ENCODE assay signal across 8 cellular contexts in the genomic region with DNA sequence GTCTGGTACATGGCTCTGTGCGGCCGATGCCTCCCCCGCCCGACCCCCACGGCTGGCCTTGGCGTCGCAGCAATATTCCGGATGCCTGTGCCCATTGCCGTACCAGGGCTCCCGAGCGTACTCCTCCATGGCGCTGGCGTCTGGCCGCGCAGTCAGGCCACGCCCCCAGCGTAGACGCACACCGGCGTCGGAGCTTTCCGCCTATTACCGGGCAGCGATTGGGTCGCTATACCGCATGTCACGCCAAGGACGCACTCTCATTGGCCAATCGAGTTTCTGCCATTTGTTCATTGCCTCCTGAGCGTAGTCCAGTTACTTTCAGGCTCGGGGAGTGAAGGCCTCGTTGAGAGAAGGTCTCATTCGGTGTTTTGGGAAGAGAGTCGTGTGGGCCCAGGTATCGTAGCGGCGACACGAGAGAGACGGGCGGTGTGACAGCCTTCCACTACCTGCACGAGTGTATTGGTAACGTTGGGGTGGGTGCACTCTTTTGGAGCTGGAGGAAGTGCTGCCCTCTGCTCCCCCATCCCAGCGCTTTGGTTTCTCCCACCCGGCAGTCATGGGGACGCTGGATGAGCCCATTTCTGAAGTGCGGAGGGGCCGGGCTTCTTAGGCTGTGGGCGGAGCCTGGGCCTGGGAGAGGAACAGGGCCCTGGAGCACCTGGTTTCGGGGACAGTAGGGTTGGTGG. TPM values are rescaled to one million over a fixed set of nuclear protein-coding genes. Genes with fewer than 3 reads are reported as not detected.
DNase-seq lines count a peak whose midpoint lies in the region; ATAC-seq and TF ChIP-seq lines count a peak whose summit lies in the region.

A gene with protein sequence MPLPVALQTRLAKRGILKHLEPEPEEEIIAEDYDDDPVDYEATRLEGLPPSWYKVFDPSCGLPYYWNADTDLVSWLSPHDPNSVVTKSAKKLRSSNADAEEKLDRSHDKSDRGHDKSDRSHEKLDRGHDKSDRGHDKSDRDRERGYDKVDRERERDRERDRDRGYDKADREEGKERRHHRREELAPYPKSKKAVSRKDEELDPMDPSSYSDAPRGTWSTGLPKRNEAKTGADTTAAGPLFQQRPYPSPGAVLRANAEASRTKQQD (plus strand): TSS at position 310 of the 686 bp plus-strand sequence. CDS start 580 bp downstream, outside the sequence.
A gene (minus strand): TSS at position 148 of the 686 bp plus-strand sequence. CDS start 19 bp downstream, at position 129.

- CTCF ChIA-PET in Panc1 (lab: Charles Lee) = interaction anchor here (0.6 kb wide), 1 partner anchor 158 kb away, joined by 4 read pairs; no protein-coding TSS in a partner anchor

- ATAC-seq in GM21723 (IDR thresholded peaks at IDR 0.05; ENCODE audit: unreplicated experiment) (peak; percentile 83), Panc1 (peak; percentile 93)

- in situ Hi-C loops in Panc1 (cut with HindIII; ENCODE audit: low pct_unique_long_range_greater_than_20kb, low sequenced_read_pairs) = no loop called here

- POLR2A ChIA-PET in Panc1 (lab: Charles Lee) = interaction anchor here (0.7 to 1.3 kb wide), 2 partner anchors 13 to 14 kb away, joined by 3 to 6 read pairs; a partner anchor contains a TSS

- no peaks in the 10 kb centered on the region for H3K27me3 ChIP-seq in Panc1 (ENCODE audit: control insufficient read depth, insufficient read depth, low read length)
- no peaks in the 10 kb centered on the region for H3K27me3 ChIP-seq in esophagus (ENCODE audit: control insufficient read depth in 1 of 2, insufficient read depth in 2 of 2, low read length in 2 of 2)
- H3K27me3 ChIP-seq in muscle layer of colon (ENCODE audit: control insufficient read depth in 1 of 2, insufficient read depth in 2 of 2, low read length in 2 of 2) = no peaks in the 10 kb centered on the region

- H3K27ac ChIP-seq in Panc1 (ENCODE audit: low read length) (peak within 1 kb of the TSS; percentile 94), esophagus (ENCODE audit: low read depth in 2 of 2, low read length in 1 of 2) (peak within 1 kb of the TSS; percentile 95 to 99), muscle layer of colon (ENCODE audit: low read depth, low read length) (peak within 1 kb of the TSS; percentile 86)

- intact Hi-C loops in Panc1 (cut with micrococcal nuclease; ENCODE audit: unreplicated experiment) = no loop called here

- no peak for TF ChIP-seq CTCF in Panc1 (IDR thresholded peaks at IDR 0.05)

- H3K36me3 ChIP-seq in Panc1 (ENCODE audit: control insufficient read depth, insufficient read depth, low read length) = 0 out of 2 replicates have a peak, but pooled peaks cover 2% of the 10 kb centered on the region
- H3K36me3 ChIP-seq in esophagus (ENCODE audit: control insufficient read depth in 2 of 2, insufficient read depth in 2 of 2, low read length in 1 of 2) = peaks cover 2 to 17% of the 10 kb centered on the region in 2 donors
- peaks cover 19% of the 10 kb centered on the region for H3K36me3 ChIP-seq in muscle layer of colon (ENCODE audit: insufficient read depth, low read length)

- H3K9ac ChIP-seq in muscle layer of colon (ENCODE audit: low read length) = peak within 1 kb of the TSS; percentile 86

- peak within 1 kb of the TSS; percentile 71 to 82 for H3K4me3 ChIP-seq in Panc1 (ENCODE audit: low read depth in 2 of 2, low read length in 2 of 2)
- H3K4me3 ChIP-seq in esophagus (ENCODE audit: low read depth in 1 of 2, low read length in 2 of 2) = peak within 1 kb of the TSS; percentile 58 to 83
- H3K4me3 ChIP-seq in muscle layer of colon (ENCODE audit: low read depth in 1 of 2, low read length in 2 of 2) = peak within 1 kb of the TSS; percentile 42 to 79

- peak; percentile 98 for DNase-seq in DMS53 (lab: John Stamatoyannopoulos, UW)
- DNase-seq in KG1 (lab: John Stamatoyannopoulos, UW) = peak; percentile 75
- DNase-seq in Panc1 (ENCODE audit: low read depth, low spot score) = peak; percentile 94
- peak; percentile 90 for DNase-seq in activated T-cell treated with anti-CD3 and anti-CD28 coated beads, Interleukin-2, amount 50 U/mL, for 48 hours
- DNase-seq in stimulated activated CD8-positive, alpha-beta memory T cell treated with anti-CD3 and anti-CD28 coated beads, Interleukin-7, amount 100 ng/mL, for 24 hours (ENCODE audit: low read depth) = peak; percentile 67

- 0 to 36% methylated on average over 49 of the region's 49 CpGs for WGBS in esophagus, 2 donors

- H3K4me1 ChIP-seq in Panc1 (ENCODE audit: control insufficient read depth, insufficient read depth, low read length) (peaks cover 6% of the 10 kb centered on the region; the same call in 1 of the 2 replicates), esophagus (ENCODE audit: control insufficient read depth in 2 of 2, insufficient read depth in 2 of 2, low read length in 1 of 2) (no peaks in the 10 kb centered on the region), muscle layer of colon (ENCODE audit: insufficient read depth, low read length) (peaks cover 12% of the 10 kb centered on the region)

- no TSS peak for BruUV-seq in Panc1 (replicated peaks; lab: Mats Ljungman, UMichigan)

- H3K9me3 ChIP-seq in Panc1 (ENCODE audit: control insufficient read depth, insufficient read depth, low read depth, low read length) (no peaks in the 10 kb centered on the region), esophagus (ENCODE audit: control insufficient read depth in 2 of 2, insufficient read depth in 1 of 2, low read depth in 1 of 2, low read length in 1 of 2) (no peaks in the 10 kb centered on the region), muscle layer of colon (ENCODE audit: low read length) (no peaks in the 10 kb centered on the region)

RNA-seq across cellular contexts. Expression of the first gene that starts in this region (rescaled TPM):
- 136 TPM for total RNA-seq in Panc1 (2021; ENCODE audit: unreplicated experiment)
- polyA plus RNA-seq in Panc1 (2012; ENCODE audit: insufficient read length) = 173 TPM
- 100 to 1,000 TPM in 1 of 2 donors, 10 to 100 TPM in 1; 72.2 to 102 TPM for polyA plus RNA-seq in esophagus

RNA-seq across cellular contexts. Expression of the second gene that starts in this region (rescaled TPM):
- total RNA-seq in Panc1 (2021; ENCODE audit: unreplicated experiment) = 92.1 TPM
- polyA plus RNA-seq in Panc1 (2012; ENCODE audit: insufficient read length) = 95.5 TPM
- polyA plus RNA-seq in esophagus = 10 to 100 TPM; 34.2 to 45.0 TPM

Comparison
In these comparisons a context has a peak if more than half of its experiments do, and no peak if none do; other contexts are left out.
1. Peak in every context shown above with its lines: DNase-seq, ATAC-seq, H3K4me3 ChIP-seq and H3K27ac ChIP-seq.